Comparison of ENCODE assay signal across 2 cellular contexts in genomic region chr14:69720912-69721311, GRCh38.
TF ChIP-seq lines count a peak whose summit lies in the region.

No MANE protein-coding gene starts in this region.

TF ChIP-seq in HepG2, 621 proteins besides CTCF, POLR2A, EP300 and RAD21:
- TF ChIP-seq GATAD1 (CRISPR knock-in tag; IDR thresholded peaks at IDR 0.05) (no peak), MZF1 (CRISPR knock-in tag; IDR thresholded peaks at IDR 0.05; ENCODE audit: borderline replicate concordance) (no peak), ZSCAN9 (CRISPR knock-in tag; IDR thresholded peaks at IDR 0.05; ENCODE audit: borderline replicate concordance) (no peak), HOXD1 (CRISPR knock-in tag; IDR thresholded peaks at IDR 0.05) (no peak), ZNF329 (CRISPR knock-in tag; IDR thresholded peaks at IDR 0.05; ENCODE audit: low read depth) (no peak), TRIM24 (CRISPR knock-in tag; IDR thresholded peaks at IDR 0.05) (no peak), CERS6 (CRISPR knock-in tag; IDR thresholded peaks at IDR 0.05) (no peak), FUBP1 (CRISPR knock-in tag; IDR thresholded peaks at IDR 0.05; ENCODE audit: borderline replicate concordance) (no peak), ZNF761 (CRISPR knock-in tag; conservative IDR thresholded peaks at IDR 0.05) (no peak), ZNF879 (CRISPR knock-in tag; IDR thresholded peaks at IDR 0.05) (no peak), ARID5B (CRISPR knock-in tag; IDR thresholded peaks at IDR 0.05) (no peak), SMC3 (IDR thresholded peaks at IDR 0.05; ENCODE audit: low read length) (no peak), AKAP8 (CRISPR knock-in tag; IDR thresholded peaks at IDR 0.05) (no peak), ZNF101 (CRISPR knock-in tag; IDR thresholded peaks at IDR 0.05; ENCODE audit: borderline replicate concordance, low read depth) (no peak), SOX6 (IDR thresholded peaks at IDR 0.05) (no peak), SOX6 (CRISPR knock-in tag; IDR thresholded peaks at IDR 0.05) (no peak), SSRP1 (CRISPR knock-in tag; IDR thresholded peaks at IDR 0.05) (no peak), TERF1 (CRISPR knock-in tag; IDR thresholded peaks at IDR 0.05) (no peak), DMAP1 (CRISPR knock-in tag; IDR thresholded peaks at IDR 0.05) (no peak)

TF ChIP-seq in K562, 482 proteins besides CTCF, POLR2A, EP300 and RAD21:
- no peak for TF ChIP-seq GABPB2 (CRISPR knock-in tag; conservative IDR thresholded peaks at IDR 0.05)
- TF ChIP-seq ZNF507 (tag; conservative IDR thresholded peaks at IDR 0.05) = no peak
- no peak for TF ChIP-seq FOXA1 (IDR thresholded peaks at IDR 0.05; ENCODE audit: borderline replicate concordance)
- TF ChIP-seq JUND (IDR thresholded peaks at IDR 0.05; ENCODE audit: borderline replicate concordance, low read depth, low read length) = no peak
- no peak for TF ChIP-seq JUND (tag; IDR thresholded peaks at IDR 0.05; ENCODE audit: borderline replicate concordance, low read depth, low read length)
- no peak for TF ChIP-seq NKRF (IDR thresholded peaks at IDR 0.05; ENCODE audit: borderline replicate concordance)
- TF ChIP-seq PHF8 (IDR thresholded peaks at IDR 0.05; ENCODE audit: borderline replicate concordance, low read length) = no peak
- TF ChIP-seq CCNT2 (IDR thresholded peaks at IDR 0.05; ENCODE audit: borderline replicate concordance, extremely low read depth, insufficient read length, low read depth, low read length) = no peak
- TF ChIP-seq CREB3 (tag; conservative IDR thresholded peaks at IDR 0.05; ENCODE audit: low read depth) = no peak
- TF ChIP-seq ARID3A (IDR thresholded peaks at IDR 0.05; ENCODE audit: borderline replicate concordance, low read depth, low read length) = no peak
